In the genomic region with DNA sequence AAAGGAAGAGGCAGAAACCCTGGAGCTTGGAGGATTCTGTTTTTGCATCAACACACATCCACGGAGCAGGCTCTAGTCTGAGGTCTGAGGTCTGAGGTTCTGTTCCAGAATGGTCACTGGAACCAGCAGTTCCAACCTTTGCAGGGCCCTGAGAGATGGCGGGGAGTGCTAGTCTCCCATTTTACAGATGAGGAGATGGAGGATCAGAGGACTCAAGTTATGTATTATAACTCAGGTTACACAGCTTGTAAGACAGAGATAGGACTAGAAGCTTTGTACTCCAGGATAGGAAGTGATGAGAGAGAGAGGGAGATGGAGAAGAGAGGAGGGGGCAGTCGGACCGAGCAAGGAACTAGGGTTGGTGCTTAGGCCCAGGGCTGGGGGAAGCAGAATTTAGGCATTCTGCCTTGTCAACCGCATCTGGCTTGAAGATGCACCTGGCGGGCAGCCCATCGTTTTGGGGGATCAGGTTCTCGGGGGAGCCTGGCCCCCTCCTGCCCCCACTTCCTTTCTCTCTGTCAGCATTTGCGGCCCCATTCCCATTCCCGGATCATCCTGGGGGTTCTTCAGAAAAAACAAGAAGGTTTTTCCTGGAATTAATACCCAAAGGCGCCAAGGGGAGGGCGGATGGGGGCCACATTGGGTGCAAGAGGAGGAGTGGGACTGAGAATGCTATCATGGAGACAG, we compare ENCODE assay signal across 1 cellular context.
TF ChIP-seq lines count a peak whose summit lies in the region.

No MANE protein-coding gene starts in this region.

TF ChIP-seq in IMR-90, 13 proteins besides CTCF, POLR2A, EP300 and RAD21:
- TF ChIP-seq MXI1 (IDR thresholded peaks at IDR 0.05; ENCODE audit: borderline replicate concordance, low read depth, low read length) (no peak), SMC3 (IDR thresholded peaks at IDR 0.05; ENCODE audit: low read depth, low read length) (no peak), NFE2L2 (IDR thresholded peaks at IDR 0.05; ENCODE audit: low read depth, low read length) (no peak), MAZ (IDR thresholded peaks at IDR 0.05; ENCODE audit: borderline replicate concordance, low read depth, low read length) (no peak), RFX5 (IDR thresholded peaks at IDR 0.05; ENCODE audit: low read depth, low read length) (no peak), CHD1 (IDR thresholded peaks at IDR 0.05; ENCODE audit: low read depth, low read length) (no peak)
- TF ChIP-seq, protein P1, sequence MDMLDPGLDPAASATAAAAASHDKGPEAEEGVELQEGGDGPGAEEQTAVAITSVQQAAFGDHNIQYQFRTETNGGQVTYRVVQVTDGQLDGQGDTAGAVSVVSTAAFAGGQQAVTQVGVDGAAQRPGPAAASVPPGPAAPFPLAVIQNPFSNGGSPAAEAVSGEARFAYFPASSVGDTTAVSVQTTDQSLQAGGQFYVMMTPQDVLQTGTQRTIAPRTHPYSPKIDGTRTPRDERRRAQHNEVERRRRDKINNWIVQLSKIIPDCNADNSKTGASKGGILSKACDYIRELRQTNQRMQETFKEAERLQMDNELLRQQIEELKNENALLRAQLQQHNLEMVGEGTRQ (IDR thresholded peaks at IDR 0.05; ENCODE audit: low read depth, low read length): no peak
